In genomic region chr16:65937455-65937854, GRCh38 we compare ENCODE assay signal across 34 cellular contexts.
"Had no signal": no experiment of that assay in that cellular context is flagged by ENCODE, and none has a peak within 500 bp of the region (broad histone marks: within the 10 kb centered on the region; RNA-seq: fewer than 3 reads in every experiment).

No MANE protein-coding gene starts in this region.

- H3K27me3 ChIP-seq: MG63 had no signal

- H3K4me3 ChIP-seq: MG63 had no signal

- DNase-seq: Karpas-422, Kasumi-1, MG63, MM.1S, MV-4-11, NCI-H1048, NCI-H1092, NCI-H1092 treated with DMSO at 0.1 percent for 48 hours, NCI-H1105, NCI-H1105 treated with DMSO at 0.1 percent for 48 hours, NCI-H1417, NCI-H1417 treated with DMSO at 0.1 percent for 48 hours, NCI-H1436, NCI-H1436 treated with DMSO at 0.1 percent for 48 hours, NCI-H146, NCI-H1694, NCI-H1694 treated with DMSO at 0.1 percent for 48 hours, NCI-H187, NCI-H187 treated with DMSO at 0.1 percent for 48 hours, NCI-H1930, NCI-H2029, NCI-H2029 treated with DMSO at 0.1 percent for 48 hours, NCI-H2081, NCI-H2081 treated with DMSO at 0.1 percent for 48 hours, NCI-H2107, NCI-H2171, NCI-H2171 treated with DMSO at 0.1 percent for 48 hours, NCI-H2227 treated with DMSO at 0.1 percent for 48 hours, NCI-H226, NCI-H345, NCI-H446, NCI-H446 treated with DMSO at 0.1 percent for 48 hours, NCI-H510A, NCI-H510A treated with DMSO at 0.1 percent for 48 hours had no signal

- H3K9me3 ChIP-seq: MG63 had no signal

- H3K36me3 ChIP-seq: MG63 had no signal
